In genomic region chr14:30805284-30805683, GRCh38 we compare ENCODE assay signal across 25 cellular contexts.
DNase-seq lines count a peak whose midpoint lies in the region; ATAC-seq, FAIRE-seq and TF ChIP-seq lines count a peak whose summit lies in the region.
"Had no signal": no experiment of that assay in that cellular context is flagged by ENCODE, and none has a peak within 500 bp of the region (broad histone marks: within the 10 kb centered on the region; RNA-seq: fewer than 3 reads in every experiment).

No MANE protein-coding gene starts in this region.

- POLR2A ChIA-PET in A549 (lab: Yijun Ruan, JAX) (no interaction called here), K562 (lab: Yijun Ruan, JAX) (no interaction called here), MCF 10A (lab: Yijun Ruan, JAX) (no interaction called here)

- TF ChIP-seq POLR2A in A549 (IDR thresholded peaks at IDR 0.05; ENCODE audit: low read length) (no peak), K562 (conservative IDR thresholded peaks at IDR 0.05) (no peak)

- WGBS in A549 (ENCODE audit: missing lambda C conversion rate): 69% methylated on average over 3 of the region's 3 CpGs
- 57% methylated on average over 3 of the region's 3 CpGs for WGBS in K562 (ENCODE audit: insufficient coverage, low coverage, missing lambda C conversion rate)
- 87% methylated on average over 3 of the region's 3 CpGs for WGBS in liver

- H3K4me1 Mint-ChIP-seq in MCF 10A (ENCODE audit: insufficient read depth, unreplicated experiment): no peaks in the 10 kb centered on the region
- H3K4me1 Mint-ChIP-seq: CD4-positive, CD25-positive, alpha-beta regulatory T cell; CD8-positive, alpha-beta memory T cell had no signal

- H3K4me3 ChIP-seq in A549: no peak overlapping the region
- no peak overlapping the region for H3K4me3 ChIP-seq in K562
- H3K4me3 ChIP-seq in liver (ENCODE audit: low read depth in 1 of 3, low read length in 3 of 3): no peak overlapping the region
- H3K4me3 ChIP-seq: BLaER1 had no signal

- intact Hi-C loops in K562 (cut with micrococcal nuclease) (no loop called here), MCF 10A (cut with micrococcal nuclease) (no loop called here)

- H3K36me3 ChIP-seq in K562 (ENCODE audit: control insufficient read depth, insufficient read depth, low read length) (no peaks in the 10 kb centered on the region), liver (ENCODE audit: control insufficient read depth in 4 of 4, insufficient read depth in 3 of 4, low read depth in 1 of 4, low read length in 3 of 4) (no peaks in the 10 kb centered on the region)
- H3K36me3 ChIP-seq: BE2C, BLaER1 had no signal

- H3K4me1 ChIP-seq in A549: no peaks in the 10 kb centered on the region
- no peaks in the 10 kb centered on the region for H3K4me1 ChIP-seq in K562 (replicated peaks in 1 of 2; ENCODE audit: control insufficient read depth in 2 of 2, insufficient read depth in 2 of 2, low read length in 2 of 2)
- no peaks in the 10 kb centered on the region for H3K4me1 ChIP-seq in liver (ENCODE audit: control insufficient read depth in 4 of 4, insufficient read depth in 4 of 4, low read length in 3 of 4)
- H3K4me1 ChIP-seq: BE2C, BLaER1, Caco-2 had no signal

- TF ChIP-seq CTCF in A549 (IDR thresholded peaks at IDR 0.05): no peak
- TF ChIP-seq CTCF in K562 (IDR thresholded peaks at IDR 0.05 in 2 of 3, conservative IDR thresholded peaks at IDR 0.05 in 1 of 3; ENCODE audit: insufficient read depth in 2 of 3, low read depth in 1 of 3, low read length in 3 of 3): no peak
- no peak for TF ChIP-seq CTCF in liver (IDR thresholded peaks at IDR 0.05; ENCODE audit: low read depth, low read length, missing input control)
- no peak for TF ChIP-seq CTCF in MCF 10A (IDR thresholded peaks at IDR 0.05; ENCODE audit: unreplicated experiment)

- BruUV-seq in K562 (replicated peaks; lab: Mats Ljungman, UMichigan): no TSS peak
- BruUV-seq in MCF 10A (replicated peaks; lab: Mats Ljungman, UMichigan): no TSS peak

- ATAC-seq in A549 (no peak), K562 (no peak), left lobe of liver (peak; percentile 74)

- no peak overlapping the region for H3K4me3 Mint-ChIP-seq in MCF 10A (ENCODE audit: unreplicated experiment)
- H3K4me3 Mint-ChIP-seq: CD14-positive monocyte; CD4-positive, alpha-beta memory T cell; CD4-positive, CD25-positive, alpha-beta regulatory T cell; CD8-positive, alpha-beta memory T cell had no signal

- H3K27ac ChIP-seq in A549: no peak overlapping the region
- H3K27ac ChIP-seq in K562 (ENCODE audit: extremely low read depth, low read depth, low read length): no peak overlapping the region
- no peak overlapping the region for H3K27ac ChIP-seq in liver (ENCODE audit: low read depth in 1 of 2, low read length in 2 of 2)
- H3K27ac ChIP-seq: 22Rv1, BLaER1 had no signal

- CTCF ChIA-PET in A549 (lab: Yijun Ruan, JAX): no interaction called here
- CTCF ChIA-PET in K562 (lab: Yijun Ruan, JAX; ENCODE audit: low intra/inter-chr PET ratio): no interaction called here
- CTCF ChIA-PET in MCF 10A (lab: Yijun Ruan, JAX): no interaction called here

- H4K20me1 ChIP-seq in K562 (replicated peaks; ENCODE audit: control insufficient read depth, insufficient read depth, low read length): no peaks in the 10 kb centered on the region
- H4K20me1 ChIP-seq: BLaER1 had no signal

- DNase-seq in A549 (ENCODE audit: low read depth in 1 of 2, low spot score in 1 of 2): no peak
- DNase-seq in K562 (ENCODE audit: extremely low read depth in 1 of 4, low spot score in 3 of 4): no peak
- DNase-seq in left lobe of liver (ENCODE audit: low spot score): no peak
- DNase-seq in SW480 (ENCODE audit: low spot score): no peak
- DNase-seq in COLO829 (ENCODE audit: low spot score): no peak
- DNase-seq in NCI-H2227 (lab: John Stamatoyannopoulos, UW; ENCODE audit: unreplicated experiment): no peak
- no peak for DNase-seq in MCF 10A (ENCODE audit: unreplicated experiment)
- DNase-seq: ACHN; BE2C; C1 segment of cervical spinal cord; Caco-2; Calu3; CD4-positive, alpha-beta memory T cell; CD4-positive, CD25-positive, alpha-beta regulatory T cell; CD8-positive, alpha-beta memory T cell; DMS79 treated with DMSO at 0.1 percent for 48 hours; GF-D8 had no signal

- H2AFZ ChIP-seq in K562 (ENCODE audit: low read depth, low read length): peak overlapping the region; percentile 46

- in situ Hi-C loops in K562 (cut with MboI): no loop called here

- no peaks in the 10 kb centered on the region for H3K27me3 ChIP-seq in K562 (ENCODE audit: control insufficient read depth in 2 of 2, insufficient read depth in 2 of 2, low read length in 2 of 2)
- no peaks in the 10 kb centered on the region for H3K27me3 ChIP-seq in liver (ENCODE audit: control insufficient read depth in 4 of 4, insufficient read depth in 4 of 4, low read length in 3 of 4)
- H3K27me3 ChIP-seq: BE2C, BLaER1 had no signal

- H3K9me1 ChIP-seq in K562 (ENCODE audit: control insufficient read depth, insufficient read depth, low read length): no peaks in the 10 kb centered on the region

- FAIRE-seq in A549 (lab: Jason Lieb, UNC) (no peak), K562 (lab: Jason Lieb, UNC) (no peak)
- FAIRE-seq: D721Med, G401.6, GM12891, GM19239 had no signal

- H3K79me2 ChIP-seq in K562 (ENCODE audit: control insufficient read depth, insufficient read depth, low read length): no peaks in the 10 kb centered on the region

- H3K4me2 ChIP-seq in A549: no peak overlapping the region
- H3K4me2 ChIP-seq in K562 (ENCODE audit: insufficient read depth, low read length): no peak overlapping the region
- H3K4me2 ChIP-seq: BLaER1 had no signal

- no peaks in the 10 kb centered on the region for H3K27me3 Mint-ChIP-seq in MCF 10A (ENCODE audit: insufficient read depth, unreplicated experiment)

- TF ChIP-seq RAD21 in A549 (conservative IDR thresholded peaks at IDR 0.05 in 1 of 2, IDR thresholded peaks at IDR 0.05 in 1 of 2): no peak
- no peak for TF ChIP-seq RAD21 in K562 (CRISPR knock-in tag; conservative IDR thresholded peaks at IDR 0.05 in 1 of 2, IDR thresholded peaks at IDR 0.05 in 1 of 2)
- no peak for TF ChIP-seq RAD21 in liver (IDR thresholded peaks at IDR 0.05)

- H3K9me3 ChIP-seq in A549 (no peaks in the 10 kb centered on the region), K562 (replicated peaks; ENCODE audit: control insufficient read depth, insufficient read depth, low read depth, low read length) (no peaks in the 10 kb centered on the region), liver (ENCODE audit: control insufficient read depth in 4 of 4, low read length in 3 of 4) (no peaks in the 10 kb centered on the region)
- H3K9me3 ChIP-seq: BE2C, BLaER1, Caco-2 had no signal

- TF ChIP-seq EP300 in A549 (IDR thresholded peaks at IDR 0.05) (no peak), K562 (IDR thresholded peaks at IDR 0.05; ENCODE audit: low read length) (no peak)

- H3K36me3 Mint-ChIP-seq in MCF 10A (ENCODE audit: insufficient read depth, unreplicated experiment): no peaks in the 10 kb centered on the region
- H3K36me3 Mint-ChIP-seq: CD14-positive monocyte; CD4-positive, alpha-beta memory T cell; CD4-positive, CD25-positive, alpha-beta regulatory T cell; CD8-positive, alpha-beta memory T cell had no signal

- H3K9ac ChIP-seq in K562 (ENCODE audit: insufficient read depth in 1 of 2, low read depth in 2 of 2, low read length in 2 of 2) (no peak overlapping the region), liver (ENCODE audit: low read depth in 1 of 2, low read length in 2 of 2) (no peak overlapping the region)
- H3K9ac ChIP-seq: BLaER1 had no signal

- H3K9me3 Mint-ChIP-seq in MCF 10A (ENCODE audit: unreplicated experiment): no peaks in the 10 kb centered on the region
- H3K9me3 Mint-ChIP-seq: CD8-positive, alpha-beta memory T cell had no signal

- H3K27ac Mint-ChIP-seq in MCF 10A (ENCODE audit: low read depth, unreplicated experiment): no peak overlapping the region
- H3K27ac Mint-ChIP-seq: CD14-positive monocyte; CD4-positive, alpha-beta memory T cell; CD4-positive, CD25-positive, alpha-beta regulatory T cell; CD8-positive, alpha-beta memory T cell had no signal

TF ChIP-seq in A549, 52 proteins besides CTCF, POLR2A, EP300 and RAD21:
- TF ChIP-seq ESRRA (IDR thresholded peaks at IDR 0.05; ENCODE audit: borderline replicate concordance, low read length): no peak
- TF ChIP-seq MAFK (IDR thresholded peaks at IDR 0.05; ENCODE audit: partially characterized antibody): no peak
- no peak for TF ChIP-seq MAZ (IDR thresholded peaks at IDR 0.05; ENCODE audit: borderline replicate concordance, low read depth, low read length)
- TF ChIP-seq NFE2L2 (conservative IDR thresholded peaks at IDR 0.05; ENCODE audit: low read length): 0 out of 2 replicates have a peak, but pooled peaks have one; percentile 16
- no peak for TF ChIP-seq ZSCAN20 (CRISPR knock-in tag; IDR thresholded peaks at IDR 0.05)

TF ChIP-seq in K562, 482 proteins besides CTCF, POLR2A, EP300 and RAD21:
- TF ChIP-seq TRIM28 (IDR thresholded peaks at IDR 0.05): no peak
- TF ChIP-seq LCOR (CRISPR knock-in tag; IDR thresholded peaks at IDR 0.05): no peak
- 0 out of 2 replicates have a peak, but pooled peaks have one; percentile 32 for TF ChIP-seq MAFG (tag; conservative IDR thresholded peaks at IDR 0.05)
- TF ChIP-seq MYBL2 (IDR thresholded peaks at IDR 0.05; ENCODE audit: low read depth): no peak
- no peak for TF ChIP-seq MYBL2 (CRISPR knock-in tag; IDR thresholded peaks at IDR 0.05; ENCODE audit: borderline replicate concordance)

TF ChIP-seq in liver, 16 proteins besides CTCF, POLR2A, EP300 and RAD21:
- TF ChIP-seq RXRA (IDR thresholded peaks at IDR 0.05): peak in 1 of 2 donors; percentile 17
- TF ChIP-seq JUND (IDR thresholded peaks at IDR 0.05): no peak
- peak; percentile 27 to 57 for TF ChIP-seq HNF4A (conservative IDR thresholded peaks at IDR 0.05)
